ENCODE assay signal across 25 cellular contexts in the genomic region with DNA sequence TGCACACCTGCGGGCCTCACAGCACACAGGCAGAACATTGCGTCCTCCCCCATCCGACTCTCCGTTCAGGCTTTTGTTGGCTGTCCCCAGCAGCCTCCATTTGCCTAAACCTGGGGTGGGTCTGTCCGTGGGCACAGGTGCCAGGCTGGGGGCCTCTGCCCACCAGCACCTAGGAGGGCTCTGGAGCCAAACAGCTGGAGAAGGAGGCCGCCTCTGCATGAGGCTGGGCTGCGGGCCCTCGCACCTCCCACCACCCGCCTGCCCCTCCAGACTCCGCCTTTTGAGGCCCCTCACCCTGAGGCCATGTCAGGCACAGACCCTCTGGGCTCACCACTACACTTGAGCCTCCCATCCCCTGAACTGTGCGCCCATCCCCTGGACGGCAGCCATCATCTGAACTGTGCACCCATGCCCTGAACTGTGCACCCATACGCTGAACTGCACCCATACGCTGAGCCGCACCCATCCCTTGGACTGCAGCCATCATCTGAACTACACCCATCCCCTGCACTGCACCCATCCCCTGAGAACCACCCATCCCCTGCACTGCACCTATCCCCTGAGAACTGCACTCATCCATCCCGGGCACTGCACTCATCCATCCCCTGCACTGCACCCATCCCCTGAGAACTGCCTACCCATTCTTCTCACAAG.
A peak's percentile ranks its signal among the peaks of the same experiment; 100 is the strongest.
DNase-seq lines count a peak whose midpoint lies in the region; ATAC-seq and TF ChIP-seq lines count a peak whose summit lies in the region.
"Had no signal": no experiment of that assay in that cellular context is flagged by ENCODE, and none has a peak within 500 bp of the region (broad histone marks: within the 10 kb centered on the region; RNA-seq: fewer than 3 reads in every experiment).

No MANE protein-coding gene starts in this region.

- no peak overlapping the region for H2AK5ac ChIP-seq in H9 (ENCODE audit: insufficient read length, low read length)

- no peaks in the 10 kb centered on the region for H3K4me1 Mint-ChIP-seq in H9

- no peak overlapping the region for H4K8ac ChIP-seq in H9 (replicated peaks; ENCODE audit: insufficient read length, low read depth, low read length)

- H3K27ac ChIP-seq in H9 (ENCODE audit: insufficient read length, low read depth, low read length) (no peak overlapping the region), right cardiac atrium (ENCODE audit: low read length) (no peak overlapping the region)
- H3K27ac ChIP-seq: C4-2B, skin epidermis, tibial artery, WERI-Rb-1 had no signal

- no peak overlapping the region for H2BK120ac ChIP-seq in H9 (ENCODE audit: low read depth, low read length, poor library complexity, severe bottlenecking)

- DNase-seq in H9 (no peak), HUDEP-2 (lab: John Stamatoyannopoulos, UW; ENCODE audit: unreplicated experiment in 76 of 76) (peak in 42 of 76 experiments; percentile 2 to 69 (median 29)), right cardiac atrium (no peak), sciatic nerve (ENCODE audit: low spot score) (no peak), OCI-M1 (lab: John Stamatoyannopoulos, UW) (no peak), GM19240 (ENCODE audit: insufficient read length, low spot score) (no peak)
- DNase-seq in activated CD8-positive, alpha-beta memory T cell treated with anti-CD3 and anti-CD28 coated beads, Interleukin-2, amount 50 U/mL, for 4 hours: no peak
- DNase-seq: activated CD4-positive, alpha-beta T cell treated with anti-CD3 and anti-CD28 coated beads, Interleukin-2, amount 10 ng/mL, durations not matched to agents 24 days and 14 days; activated naive CD4-positive, alpha-beta T cell treated with anti-CD3 and anti-CD28 coated beads, Interleukin-2, amount 10 ng/mL, durations not matched to agents 7 days and 5 days; amygdala; Caco-2; DMS79; effector CD4-positive, alpha-beta T cell; GF-D8; mesenchymal stem cell; NCI-H146; NCI-H446 treated with DMSO at 0.1 percent for 48 hours; occipital lobe; SHP77; SW 1271; T1000; tibial artery; WERI-Rb-1 had no signal

- H3K79me2 ChIP-seq in H9 (ENCODE audit: insufficient read depth, low read length): no peaks in the 10 kb centered on the region

- no peaks in the 10 kb centered on the region for H3K79me1 ChIP-seq in H9 (ENCODE audit: insufficient read depth, low read depth, low read length, poor library complexity, severe bottlenecking)

- H3K36me3 Mint-ChIP-seq in H9 (ENCODE audit: insufficient read depth in 1 of 3, low read depth in 3 of 3): peaks cover 18 to 67% (median 61%) of the 10 kb centered on the region in 3 experiments; a peak in 6 of 7 replicates
- H3K36me3 Mint-ChIP-seq: activated naive CD4-positive, alpha-beta T cell treated with anti-CD3 and anti-CD28 coated beads, Interleukin-2, amount 10 ng/mL, durations not matched to agents 7 days and 5 days had no signal

- no peak overlapping the region for H3K4me3 Mint-ChIP-seq in H9
- H3K4me3 Mint-ChIP-seq: activated CD4-positive, alpha-beta T cell treated with anti-CD3 and anti-CD28 coated beads, Interleukin-2, amount 10 ng/mL, durations not matched to agents 24 days and 14 days; activated naive CD4-positive, alpha-beta T cell treated with anti-CD3 and anti-CD28 coated beads, Interleukin-2, amount 10 ng/mL, durations not matched to agents 7 days and 5 days had no signal

- H3K9me3 ChIP-seq in H9 (ENCODE audit: control insufficient read depth, low read depth, low read length): no peaks in the 10 kb centered on the region
- H3K9me3 ChIP-seq in right cardiac atrium (ENCODE audit: control insufficient read depth, low read length): peaks cover 2% of the 10 kb centered on the region
- H3K9me3 ChIP-seq: Caco-2, tibial artery had no signal

- intact Hi-C loops in right cardiac atrium (cut with DNase I): no loop called here
- intact Hi-C loops in sciatic nerve (cut with DNase I): no loop called here

- H3K27ac Mint-ChIP-seq in H9: peak overlapping the region in 2 of 3 experiments; percentile 4 to 77; a peak in 3 of 7 replicates
- H3K27ac Mint-ChIP-seq: activated CD4-positive, alpha-beta T cell treated with anti-CD3 and anti-CD28 coated beads, Interleukin-2, amount 10 ng/mL, durations not matched to agents 24 days and 14 days; activated naive CD4-positive, alpha-beta T cell treated with anti-CD3 and anti-CD28 coated beads, Interleukin-2, amount 10 ng/mL, durations not matched to agents 7 days and 5 days had no signal

- no CpG with 5 or more reads among the region's 16 CpGs for WGBS in H9 (ENCODE audit: extremely low coverage, insufficient read length, low lambda C conversion rate)
- 94% methylated on average over 16 of the region's 16 CpGs for WGBS in right cardiac atrium

- no peak overlapping the region for H3K56ac ChIP-seq in H9 (ENCODE audit: insufficient read length, low read depth, low read length)

- no peaks in the 10 kb centered on the region for H3K23me2 ChIP-seq in H9 (ENCODE audit: insufficient read length, low read depth, low read length, poor library complexity, severe bottlenecking)

- no peaks in the 10 kb centered on the region for H3K27me3 ChIP-seq in H9 (ENCODE audit: insufficient read depth, low read length)
- H3K27me3 ChIP-seq in right cardiac atrium (ENCODE audit: control insufficient read depth, insufficient read depth): no peaks in the 10 kb centered on the region
- H3K27me3 ChIP-seq: tibial artery had no signal

- no peak overlapping the region for H2BK15ac ChIP-seq in H9 (ENCODE audit: low read depth, low read length)

- H3K4me3 ChIP-seq in right cardiac atrium (ENCODE audit: low read length): no peak overlapping the region
- H3K4me3 ChIP-seq: skin epidermis, tibial artery had no signal

- H3K4me1 ChIP-seq in H9 (ENCODE audit: insufficient read depth, low read length) (no peaks in the 10 kb centered on the region), right cardiac atrium (ENCODE audit: control insufficient read depth, insufficient read depth, low read length) (no peaks in the 10 kb centered on the region)
- H3K4me1 ChIP-seq: Caco-2, tibial artery had no signal

- no peaks in the 10 kb centered on the region for H4K20me1 ChIP-seq in H9 (ENCODE audit: control insufficient read depth, insufficient read depth, insufficient read length)

- no peak overlapping the region for H2AFZ ChIP-seq in H9 (ENCODE audit: low read length)

- no peak overlapping the region for H4K5ac ChIP-seq in H9 (ENCODE audit: insufficient read length, low read depth, low read length)

- H2BK20ac ChIP-seq in H9 (ENCODE audit: low read depth, low read length, poor library complexity, severe bottlenecking): no peak overlapping the region

- no peak overlapping the region for H3K9ac ChIP-seq in H9 (ENCODE audit: extremely low read depth, insufficient read length, low read length)

- no peak overlapping the region for H3K4ac ChIP-seq in H9 (ENCODE audit: low read depth, low read length)

- H3T11ph ChIP-seq in H9 (ENCODE audit: low read length): no peak overlapping the region

- H3K14ac ChIP-seq in H9 (ENCODE audit: insufficient read depth, low read length): no peak overlapping the region

- no peaks in the 10 kb centered on the region for H3K9me3 Mint-ChIP-seq in H9
- H3K9me3 Mint-ChIP-seq: activated CD4-positive, alpha-beta T cell treated with anti-CD3 and anti-CD28 coated beads, Interleukin-2, amount 10 ng/mL, durations not matched to agents 24 days and 14 days had no signal

- H3K23ac ChIP-seq in H9 (ENCODE audit: insufficient read length, low read depth, low read length): no peak overlapping the region

- ATAC-seq in right cardiac atrium (peak; percentile 13 to 40), sciatic nerve (peak; percentile 8)

- no peak for TF ChIP-seq CTCF in H9 (conservative IDR thresholded peaks at IDR 0.05)

- no peak overlapping the region for H2BK12ac ChIP-seq in H9 (ENCODE audit: insufficient read length, low read depth, low read length)

- no peak overlapping the region for H3K4me2 ChIP-seq in H9 (ENCODE audit: insufficient read depth, insufficient read length, low read length)

- no peak overlapping the region for H2BK5ac ChIP-seq in H9 (ENCODE audit: insufficient read length, low read length)

- H3K27me3 Mint-ChIP-seq in H9 (ENCODE audit: low read depth): no peaks in the 10 kb centered on the region
- H3K27me3 Mint-ChIP-seq: activated CD4-positive, alpha-beta T cell treated with anti-CD3 and anti-CD28 coated beads, Interleukin-2, amount 10 ng/mL, durations not matched to agents 24 days and 14 days; activated naive CD4-positive, alpha-beta T cell treated with anti-CD3 and anti-CD28 coated beads, Interleukin-2, amount 10 ng/mL, durations not matched to agents 7 days and 5 days had no signal

- H4K91ac ChIP-seq in H9 (ENCODE audit: insufficient read length, low read depth, low read length): no peak overlapping the region

- H3K18ac ChIP-seq in H9 (ENCODE audit: insufficient read length, low read depth, low read length): no peak overlapping the region

Comparison
In these comparisons a context has a peak if more than half of its experiments do, and no peak if none do; other contexts are left out.
1. DNase-seq: peak in HUDEP-2 (42 of 76); none in H9 (single experiment), right cardiac atrium (0 of 3), sciatic nerve (single experiment), OCI-M1 (single experiment), GM19240 (single experiment) and activated CD8-positive, alpha-beta memory T cell treated with anti-CD3 and anti-CD28 coated beads, Interleukin-2, amount 50 U/mL, for 4 hours (single experiment).